1 cellular context compared by ENCODE assay signal in the genomic region with DNA sequence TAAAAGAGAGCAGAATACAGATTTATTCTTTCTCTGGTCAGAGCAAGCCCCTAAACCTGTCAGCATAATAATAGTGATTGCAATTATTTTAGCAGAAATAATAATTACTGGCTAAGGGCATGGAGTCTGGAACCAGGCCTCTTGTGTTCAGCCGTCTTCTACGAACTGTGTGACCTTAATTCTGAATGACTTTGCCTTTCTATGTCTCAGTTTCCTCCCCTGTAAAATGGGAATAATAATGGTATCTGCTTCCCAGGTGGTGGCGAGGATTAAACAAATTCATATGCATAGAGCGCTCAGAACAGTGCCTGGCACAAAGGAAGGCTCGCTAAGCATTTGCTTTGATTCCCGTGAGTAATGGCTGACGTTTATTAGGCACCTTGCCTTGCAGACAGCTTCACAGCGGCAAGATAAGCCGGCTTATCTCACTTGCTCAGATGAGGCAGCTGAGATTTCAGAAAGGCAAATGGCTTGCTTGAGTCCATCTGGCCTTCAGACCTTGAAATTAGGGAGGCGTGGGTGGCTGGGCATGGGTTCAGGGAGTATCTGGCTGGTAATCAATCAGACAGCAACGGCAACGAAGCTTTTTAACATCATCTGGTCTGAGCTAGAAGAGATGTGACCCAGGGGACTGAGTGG.
TF ChIP-seq lines count a peak whose summit lies in the region.

No MANE protein-coding gene starts in this region.

TF ChIP-seq in H1, 55 proteins besides CTCF, POLR2A, EP300 and RAD21 (continued from another document):
- TF ChIP-seq SIN3A (conservative IDR thresholded peaks at IDR 0.05 in 1 of 2, IDR thresholded peaks at IDR 0.05 in 1 of 2; ENCODE audit: low read depth in 1 of 2, low read length in 2 of 2) (no peak), GTF2F1 (IDR thresholded peaks at IDR 0.05; ENCODE audit: borderline replicate concordance, low read depth, low read length) (no peak), CBX8 (IDR thresholded peaks at IDR 0.05; ENCODE audit: borderline replicate concordance, low read depth, low read length) (no peak), RNF2 (IDR thresholded peaks at IDR 0.05; ENCODE audit: borderline replicate concordance, low read depth, low read length, missing control alignments, poor library complexity, severe bottlenecking) (no peak), KDM4A (IDR thresholded peaks at IDR 0.05; ENCODE audit: low read depth, low read length, severe bottlenecking) (no peak), RXRA (IDR thresholded peaks at IDR 0.05; ENCODE audit: insufficient read depth, low read depth, low read length) (no peak), CHD1 (IDR thresholded peaks at IDR 0.05; ENCODE audit: low read depth, low read length) (no peak), CREB1 (IDR thresholded peaks at IDR 0.05) (no peak), SP2 (IDR thresholded peaks at IDR 0.05; ENCODE audit: low read length) (no peak), RFX5 (IDR thresholded peaks at IDR 0.05; ENCODE audit: borderline replicate concordance, low read depth, low read length) (no peak), POLR2AphosphoS5 (IDR thresholded peaks at IDR 0.05; ENCODE audit: low read depth, low read length) (no peak), TAF7 (optimal IDR thresholded peaks at IDR 0.05; ENCODE audit: borderline replicate concordance, low read depth, low read length) (no peak), NRF1 (IDR thresholded peaks at IDR 0.05; ENCODE audit: low read depth, low read length) (no peak), EGR1 (IDR thresholded peaks at IDR 0.05; ENCODE audit: borderline replicate concordance, low read depth, low read length) (no peak), CHD7 (IDR thresholded peaks at IDR 0.05; ENCODE audit: insufficient replicate concordance, low read length) (no peak), PHF8 (conservative IDR thresholded peaks at IDR 0.05; ENCODE audit: low read depth, low read length) (no peak), NANOG (IDR thresholded peaks at IDR 0.05; ENCODE audit: insufficient read depth, low read depth, low read length, poor library complexity, severe bottlenecking) (peak; percentile 41), YY1 (IDR thresholded peaks at IDR 0.05; ENCODE audit: low read depth, low read length) (peak; percentile 78), SIX5 (IDR thresholded peaks at IDR 0.05; ENCODE audit: low read depth, low read length) (no peak), CBX5 (IDR thresholded peaks at IDR 0.05; ENCODE audit: low read depth, low read length) (no peak), TCF12 (IDR thresholded peaks at IDR 0.05; ENCODE audit: low read depth, low read length) (0 out of 2 replicates have a peak, but pooled peaks have one; percentile 59), JUND (IDR thresholded peaks at IDR 0.05; ENCODE audit: low read length) (no peak), HDAC2 (IDR thresholded peaks at IDR 0.05; ENCODE audit: borderline replicate concordance in 1 of 2, low read depth in 2 of 2, low read length in 2 of 2) (peak; percentile 36 to 89; a peak in 1 of 4 replicates)
- TF ChIP-seq, protein P1, sequence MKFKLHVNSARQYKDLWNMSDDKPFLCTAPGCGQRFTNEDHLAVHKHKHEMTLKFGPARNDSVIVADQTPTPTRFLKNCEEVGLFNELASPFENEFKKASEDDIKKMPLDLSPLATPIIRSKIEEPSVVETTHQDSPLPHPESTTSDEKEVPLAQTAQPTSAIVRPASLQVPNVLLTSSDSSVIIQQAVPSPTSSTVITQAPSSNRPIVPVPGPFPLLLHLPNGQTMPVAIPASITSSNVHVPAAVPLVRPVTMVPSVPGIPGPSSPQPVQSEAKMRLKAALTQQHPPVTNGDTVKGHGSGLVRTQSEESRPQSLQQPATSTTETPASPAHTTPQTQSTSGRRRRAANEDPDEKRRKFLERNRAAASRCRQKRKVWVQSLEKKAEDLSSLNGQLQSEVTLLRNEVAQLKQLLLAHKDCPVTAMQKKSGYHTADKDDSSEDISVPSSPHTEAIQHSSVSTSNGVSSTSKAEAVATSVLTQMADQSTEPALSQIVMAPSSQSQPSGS (IDR thresholded peaks at IDR 0.05; ENCODE audit: low read length), result no peak
TF ChIP-seq in H1: peak in this region for 5.
